Comparison of ENCODE assay signal across 30 cellular contexts in the genomic region with DNA sequence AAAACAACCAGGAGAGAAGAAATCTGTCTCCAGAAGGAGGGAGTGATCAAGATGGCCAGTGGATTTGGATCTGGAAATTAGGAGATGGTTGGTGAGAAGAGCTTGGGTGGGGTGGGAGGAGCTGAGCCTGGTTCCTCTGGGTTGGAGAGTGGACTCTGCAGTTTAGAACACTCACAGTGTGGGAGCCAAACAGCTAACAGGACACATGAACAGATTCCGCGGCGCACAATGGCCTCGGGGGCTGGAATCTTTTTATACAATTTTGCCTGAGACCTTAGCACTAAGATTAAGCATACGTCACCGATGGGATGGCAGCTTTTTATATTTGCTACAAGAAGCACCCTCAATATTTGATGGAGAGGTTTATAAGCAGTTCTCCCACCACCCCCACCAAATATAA.
"Had no signal": no experiment of that assay in that cellular context is flagged by ENCODE, and none has a peak within 500 bp of the region (broad histone marks: within the 10 kb centered on the region; RNA-seq: fewer than 3 reads in every experiment).

No MANE protein-coding gene starts in this region.

- H3K36me3 ChIP-seq: WERI-Rb-1 had no signal

- DNase-seq: activated B cell treated with CpG ODN at 0.5 μM for 24 hours; activated CD4-positive, alpha-beta T cell treated with anti-CD3 and anti-CD28 coated beads for 48 hours; activated CD4-positive, alpha-beta T cell treated with anti-CD3 and anti-CD28 coated beads, Interleukin-2, amount 50 U/mL, for 1 hour; activated CD4-positive, alpha-beta T cell treated with anti-CD3 and anti-CD28 coated beads, Interleukin-2, amount 50 U/mL, for 48 hours; activated CD8-positive, alpha-beta memory T cell treated with anti-CD3 and anti-CD28 coated beads for 24 hours; activated CD8-positive, alpha-beta T cell treated with anti-CD3 and anti-CD28 coated beads for 36 hours; activated effector memory CD4-positive, alpha-beta T cell treated with Interleukin-2 at 50 U/mL for 16 hours; activated gamma-delta T cell treated with Interleukin-2 at 50 U/mL for 16 hours; activated naive CD4-positive, alpha-beta T cell treated with anti-CD3 and anti-CD28 coated beads, Interleukin-2, amount 50 U/mL, for 16 hours; activated naive CD4-positive, alpha-beta T cell treated with Interleukin-2 at 50 U/mL for 16 hours; activated T-cell treated with anti-CD3 and anti-CD28 coated beads, Interleukin-2, amount 50 U/mL, for 4 hours; amniotic stem cell; anterior cingulate cortex; caudate nucleus; cortex of kidney; dermis blood vessel endothelial cell; effector CD4-positive, alpha-beta T cell; endodermal cell; foreskin fibroblast; glutamatergic neuron; T-helper 1 cell; T-helper 17 cell; T1000; WERI-Rb-1 had no signal

- ATAC-seq: activated CD4-positive, CD25-positive, alpha-beta regulatory T cell treated with anti-CD3 and anti-CD28 coated beads, Interleukin-2, amount 50 U/mL, for 24 hours; activated CD8-positive, alpha-beta T cell treated with anti-CD3 and anti-CD28 coated beads for 36 hours; activated T-cell treated with anti-CD3 and anti-CD28 coated beads, Interleukin-2, amount 50 U/mL, for 4 hours; activated T-helper 17 cell treated with anti-CD3 and anti-CD28 coated beads, Interleukin-2, amount 50 U/mL, for 72 hours; esophagus mucosa; T-helper 17 cell had no signal

- FAIRE-seq: astrocyte, colon, frontal cortex had no signal

- H3K27ac ChIP-seq: WERI-Rb-1 had no signal
